In genomic region chr17:35312790-35313711, GRCh38 we compare ENCODE assay signal across 8 cellular contexts.
DNase-seq lines count a peak whose midpoint lies in the region; ATAC-seq and TF ChIP-seq lines count a peak whose summit lies in the region.

No MANE protein-coding gene starts in this region.

- DNase-seq in A172 (ENCODE audit: low spot score) (peak; percentile 44), NT2/D1 (ENCODE audit: low read depth, low spot score) (peak; percentile 56), esophagus muscularis mucosa (ENCODE audit: extremely low spot score) (no peak), myocyte (ENCODE audit: low read depth) (peak; percentile 73)
- DNase-seq in activated CD8-positive, alpha-beta memory T cell treated with anti-CD3 and anti-CD28 coated beads, Interleukin-2, amount 50 U/mL, for 48 hours = peak; percentile 84
- peak; percentile 60 to 71 for DNase-seq in stimulated activated CD8-positive, alpha-beta memory T cell treated with anti-CD3 and anti-CD28 coated beads, Interleukin-7, amount 100 ng/mL, for 1 hour (ENCODE audit: low read depth in 2 of 2)

- H3K36me3 ChIP-seq in NT2/D1 (ENCODE audit: insufficient read depth, insufficient read length, low read length) (no peaks in the 10 kb centered on the region), esophagus muscularis mucosa (no peaks in the 10 kb centered on the region)

- no peak overlapping the region for H3K9ac ChIP-seq in NT2/D1 (ENCODE audit: insufficient read length, low read depth)

- 13% methylated on average over 18 of the region's 20 CpGs for WGBS in esophagus muscularis mucosa

- no peaks in the 10 kb centered on the region for H3K9me3 ChIP-seq in NT2/D1 (ENCODE audit: insufficient read depth, low read length)
- peaks cover 0 to 6% (median 3%) of the 10 kb centered on the region in 4 donors for H3K9me3 ChIP-seq in esophagus muscularis mucosa

- H3K4me3 ChIP-seq in NT2/D1 (ENCODE audit: insufficient read length, low read depth) (no peak overlapping the region), esophagus muscularis mucosa (peak overlapping the region; percentile 41 to 51 (median 44))

- no peaks in the 10 kb centered on the region for H3K27me3 ChIP-seq in NT2/D1 (ENCODE audit: insufficient read depth, insufficient read length)
- peaks cover 0 to 18% (median 0%) of the 10 kb centered on the region in 4 donors for H3K27me3 ChIP-seq in esophagus muscularis mucosa

- peak; percentile 69 for ATAC-seq in GM18498 (IDR thresholded peaks at IDR 0.05; ENCODE audit: unreplicated experiment)
- peak; percentile 80 for ATAC-seq in HG03460 (IDR thresholded peaks at IDR 0.05; ENCODE audit: unreplicated experiment)

- peak; percentile 65 to 84 (median 81) for TF ChIP-seq CTCF in esophagus muscularis mucosa (IDR thresholded peaks at IDR 0.05)

- intact Hi-C loops in esophagus muscularis mucosa (cut with DNase I) = loop anchor here (2.0 to 5.0 kb wide), 3 partner anchors 71 to 434 kb away; partner anchors contain the start of gene SLFN5

- no peak for TF ChIP-seq POLR2A in esophagus muscularis mucosa (IDR thresholded peaks at IDR 0.05; ENCODE audit: low read depth)

- H3K4me1 ChIP-seq in NT2/D1 (ENCODE audit: insufficient read depth, insufficient read length) = peaks cover 16% of the 10 kb centered on the region
- H3K4me1 ChIP-seq in esophagus muscularis mucosa = peaks cover 28 to 35% (median 31%) of the 10 kb centered on the region in 4 donors

- H3K27ac ChIP-seq in esophagus muscularis mucosa (replicated peaks in 1 of 4) = peak overlapping the region; percentile 2 to 47 (median 34)

- TF ChIP-seq EP300 in esophagus muscularis mucosa (IDR thresholded peaks at IDR 0.05) = no peak
